10 cellular contexts compared by ENCODE assay signal in genomic region chr5:64506567-64507321, GRCh38. TPM values are rescaled to one million over a fixed set of nuclear protein-coding genes. Genes with fewer than 3 reads are reported as not detected.
DNase-seq lines count a peak whose midpoint lies in the region; ATAC-seq and TF ChIP-seq lines count a peak whose summit lies in the region.
"Had no signal": no experiment of that assay in that cellular context is flagged by ENCODE, and none has a peak within 500 bp of the region (broad histone marks: within the 10 kb centered on the region; RNA-seq: fewer than 3 reads in every experiment).

No MANE protein-coding gene starts in this region.

- H3K9me3 ChIP-seq in WERI-Rb-1 (ENCODE audit: severe bottlenecking) (no peaks in the 10 kb centered on the region), prostate gland (no peaks in the 10 kb centered on the region)

- ATAC-seq in left cardiac atrium: peak; percentile 13 to 24
- no peak for ATAC-seq in HG03108 (IDR thresholded peaks at IDR 0.05; ENCODE audit: unreplicated experiment)
- ATAC-seq: HCT116 had no signal

- no peak for TF ChIP-seq POLR2A in prostate gland (IDR thresholded peaks at IDR 0.05)

- H3K4me1 ChIP-seq in prostate gland (replicated peaks): no peaks in the 10 kb centered on the region

- H3K36me3 ChIP-seq in WERI-Rb-1 (no peaks in the 10 kb centered on the region), prostate gland (no peaks in the 10 kb centered on the region)

- TF ChIP-seq CTCF in WERI-Rb-1 (IDR thresholded peaks at IDR 0.05; ENCODE audit: low read depth, low read length): peak; percentile 48
- TF ChIP-seq CTCF in prostate gland (IDR thresholded peaks at IDR 0.05): peak in 1 of 4 experiments; percentile 31

- 3% methylated on average over 43 of the region's 43 CpGs for WGBS in prostate gland

- peaks cover 6% of the 10 kb centered on the region for H3K27me3 ChIP-seq in WERI-Rb-1 (ENCODE audit: insufficient read depth, low read depth, severe bottlenecking)
- no peaks in the 10 kb centered on the region for H3K27me3 ChIP-seq in prostate gland (replicated peaks; ENCODE audit: insufficient read depth)

- DNase-seq in ELF-1 (ENCODE audit: low read depth, low spot score) (peak; percentile 16), WERI-Rb-1 (no peak), left cardiac atrium (no peak), prostate gland (ENCODE audit: low spot score) (no peak), epidermal melanocyte (ENCODE audit: insufficient read length, low spot score) (no peak)
- no peak for DNase-seq in activated CD4-positive, CD25-positive, alpha-beta regulatory T cell treated with anti-CD3 and anti-CD28 coated beads, Interleukin-2, amount 50 U/mL, for 72 hours
- DNase-seq in stimulated activated CD4-positive, alpha-beta T cell treated with anti-CD3 and anti-CD28 coated beads, Interleukin-4, amount 100 ng/mL, for 24 hours: no peak
- DNase-seq: activated CD4-positive, alpha-beta T cell treated with anti-CD3 and anti-CD28 coated beads, Interleukin-2, amount 50 U/mL, for 4 hours had no signal

- H3K4me3 ChIP-seq in WERI-Rb-1 (ENCODE audit: low read depth, low read length) (peak overlapping the region; percentile 73), prostate gland (peak overlapping the region; percentile 36 to 48)

- intact Hi-C loops in left cardiac atrium (cut with DNase I) (loop anchor here (5.0 to 10.0 kb wide), 2 partner anchors 88 to 359 kb away; no protein-coding TSS in a partner anchor), prostate gland (cut with DNase I) (loop anchor here (2.0 to 10.0 kb wide), 5 partner anchors 88 to 344 kb away; partner anchors contain the start of genes CWC27 and SREK1IP1)

- H3K27ac ChIP-seq in WERI-Rb-1 (no peak overlapping the region), prostate gland (peak overlapping the region; percentile 52 to 66)

RNA-seq across cellular contexts. Expression of gene RGS7BP, which starts 0.9 kb away (rescaled TPM):
- 1 to 10 TPM; 2.0 to 5.1 TPM for total RNA-seq in left cardiac atrium
- total RNA-seq in prostate gland: 1 to 10 TPM; 3.7 to 7.3 TPM
